In the genomic region with DNA sequence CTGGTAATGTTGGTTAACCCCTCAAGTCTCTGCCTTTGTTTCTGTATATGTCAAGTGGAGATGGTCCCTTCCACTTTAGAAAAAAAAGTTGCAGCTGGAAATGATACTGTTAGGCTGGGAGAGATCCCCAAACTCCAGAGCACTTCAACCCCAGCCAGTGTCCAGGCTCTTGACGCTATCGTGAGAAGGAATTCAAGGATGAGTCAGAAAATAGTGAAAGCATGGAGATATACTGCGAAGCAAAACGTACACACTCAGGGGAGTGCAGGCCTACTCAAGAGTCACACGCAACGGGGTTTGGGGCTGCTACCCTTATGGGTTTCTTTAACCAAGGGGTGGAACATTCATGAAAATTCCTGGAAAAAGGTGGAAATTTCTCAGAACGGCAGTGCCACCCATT, we compare ENCODE assay signal across 15 cellular contexts. TPM values are rescaled to one million over a fixed set of nuclear protein-coding genes. Genes with fewer than 3 reads are reported as not detected.
A peak's percentile ranks its signal among the peaks of the same experiment; 100 is the strongest.
DNase-seq lines count a peak whose midpoint lies in the region; ATAC-seq and TF ChIP-seq lines count a peak whose summit lies in the region.
"Had no signal": no experiment of that assay in that cellular context is flagged by ENCODE, and none has a peak within 500 bp of the region (broad histone marks: within the 10 kb centered on the region; RNA-seq: fewer than 3 reads in every experiment).

No MANE protein-coding gene starts in this region.

- H3K4me1 ChIP-seq in smooth muscle cell (ENCODE audit: low read depth) = peaks cover 10% of the 10 kb centered on the region
- H3K4me1 ChIP-seq: HAP-1 had no signal

- DNase-seq in EH (ENCODE audit: low read depth) (peak; percentile 27), cardiac fibroblast (ENCODE audit: low read depth in 2 of 2) (peak; percentile 43 to 51), iris pigment epithelial cell (ENCODE audit: low read depth) (peak; percentile 29), smooth muscle cell (lab: John Stamatoyannopoulos, UW; ENCODE audit: unreplicated experiment) (no peak), dermis blood vessel endothelial cell (no peak), NCI-H524 (lab: John Stamatoyannopoulos, UW) (no peak)
- DNase-seq: 8988T; CD4-positive, CD25-positive, alpha-beta regulatory T cell; DMS53; IMR-90 had no signal

- 34% methylated on average over 7 of the region's 7 CpGs for whole genome bisulfite sequencing in smooth muscle cell (ENCODE audit: low lambda C conversion rate)

- H3K9me3 ChIP-seq in smooth muscle cell (replicated peaks; ENCODE audit: low read depth) = no peaks in the 10 kb centered on the region
- H3K9me3 ChIP-seq: BLaER1 treated with 17β-estradiol and CSF1 and Interleukin-3, amounts not matched to agents 10 nM and 100 nM; HAP-1 had no signal

- H3K79me2 ChIP-seq in smooth muscle cell (ENCODE audit: low read depth) = no peaks in the 10 kb centered on the region

- H3K36me3 ChIP-seq in smooth muscle cell (ENCODE audit: low read depth) = no peaks in the 10 kb centered on the region

- no peak for ATAC-seq in HG03457 (IDR thresholded peaks at IDR 0.05; ENCODE audit: unreplicated experiment)

- TF ChIP-seq CTCF in cardiac fibroblast (IDR thresholded peaks at IDR 0.05; ENCODE audit: low read depth, low read length) (no peak), smooth muscle cell (IDR thresholded peaks at IDR 0.05; ENCODE audit: borderline replicate concordance, insufficient read depth, poor library complexity, severe bottlenecking) (no peak)

- peak overlapping the region; percentile 29 for H3K27ac ChIP-seq in smooth muscle cell (ENCODE audit: low read depth)
- H3K27ac ChIP-seq: BLaER1 treated with 17β-estradiol and CSF1 and Interleukin-3, amounts not matched to agents 10 nM and 100 nM; HL-60 had no signal

- H3K27me3 ChIP-seq in smooth muscle cell (ENCODE audit: low read depth) = no peaks in the 10 kb centered on the region
- H3K27me3 ChIP-seq: BLaER1 treated with 17β-estradiol and CSF1 and Interleukin-3, amounts not matched to agents 10 nM and 100 nM had no signal

- H3K4me3 ChIP-seq in cardiac fibroblast (replicated peaks in 1 of 2; ENCODE audit: low read depth in 2 of 2, low read length in 2 of 2) (no peak overlapping the region), smooth muscle cell (no peak overlapping the region)
- H3K4me3 ChIP-seq: BLaER1 treated with 17β-estradiol and CSF1 and Interleukin-3, amounts not matched to agents 10 nM and 100 nM; HAP-1 had no signal

- no peaks in the 10 kb centered on the region for H3F3A ChIP-seq in smooth muscle cell (ENCODE audit: low read depth)

- H4K20me1 ChIP-seq in smooth muscle cell (ENCODE audit: low read depth) = no peaks in the 10 kb centered on the region
- H4K20me1 ChIP-seq: BLaER1 treated with 17β-estradiol and CSF1 and Interleukin-3, amounts not matched to agents 10 nM and 100 nM had no signal

- peak overlapping the region; percentile 6 for H2AFZ ChIP-seq in smooth muscle cell (ENCODE audit: low read depth)

- H3K4me2 ChIP-seq in smooth muscle cell = peak overlapping the region; percentile 52
- H3K4me2 ChIP-seq: BLaER1 treated with 17β-estradiol and CSF1 and Interleukin-3, amounts not matched to agents 10 nM and 100 nM had no signal

- H3K9ac ChIP-seq in smooth muscle cell (ENCODE audit: low read depth) = no peak overlapping the region
- H3K9ac ChIP-seq: BLaER1 treated with 17β-estradiol and CSF1 and Interleukin-3, amounts not matched to agents 10 nM and 100 nM had no signal

RNA-seq across cellular contexts. Expression of gene KCNV2, which starts 24.9 kb away (rescaled TPM):
- not detected in 2 replicates for total RNA-seq in smooth muscle cell
- not detected in 2 replicates for polyA plus RNA-seq in smooth muscle cell
- not detected in 2 replicates for total RNA-seq in dermis blood vessel endothelial cell
- total RNA-seq: CD4-positive, CD25-positive, alpha-beta regulatory T cell; H1; IMR-90 had no signal
- polyA plus RNA-seq: CD4-positive, CD25-positive, alpha-beta regulatory T cell; H1; IMR-90 had no signal

Comparison
In these comparisons a context has a peak if more than half of its experiments do, and no peak if none do; other contexts are left out.
1. DNase-seq: peak in EH (single experiment), cardiac fibroblast (2 of 2) and iris pigment epithelial cell (single experiment); none in smooth muscle cell (single experiment), dermis blood vessel endothelial cell (single experiment) and NCI-H524 (0 of 2).